28 cellular contexts compared by ENCODE assay signal in genomic region chr12:60724475-60724874, GRCh38.
"Had no signal": no experiment of that assay in that cellular context is flagged by ENCODE, and none has a peak within 500 bp of the region (broad histone marks: within the 10 kb centered on the region; RNA-seq: fewer than 3 reads in every experiment).

No MANE protein-coding gene starts in this region.

- H3K4me1 ChIP-seq: neural progenitor cell, parathyroid adenoma, psoas muscle, right lobe of liver, spleen, suprapubic skin, testis, tibial artery, transverse colon, upper lobe of right lung, uterus had no signal

- H3K9ac ChIP-seq: neural progenitor cell, parathyroid adenoma had no signal

- H3K4me2 ChIP-seq: neural progenitor cell, smooth muscle cell had no signal

- H3K79me2 ChIP-seq: parathyroid adenoma had no signal

- DNase-seq: natural killer cell; occipital lobe; ovary; posterior cingulate gyrus; psoas muscle; right cardiac atrium; right lobe of liver; spleen; stimulated activated CD4-positive, alpha-beta T cell treated with anti-CD3 and anti-CD28 coated beads, Interleukin-12 subunit alpha, Interleukin-12 subunit beta, amount 100 ng/mL, for 4 hours; stimulated activated CD4-positive, alpha-beta T cell treated with anti-CD3 and anti-CD28 coated beads, Interleukin-1b, Interleukin-23, amount 100 ng/mL, for 48 hours; stimulated activated CD4-positive, alpha-beta T cell treated with anti-CD3 and anti-CD28 coated beads, Interleukin-4, amount 100 ng/mL, for 1 hour; stimulated activated CD4-positive, alpha-beta T cell treated with anti-CD3 and anti-CD28 coated beads, Interleukin-4, amount 100 ng/mL, for 4 hours; stimulated activated CD8-positive, alpha-beta memory T cell treated with anti-CD3 and anti-CD28 coated beads, Interleukin-4, amount 100 ng/mL, for 48 hours; stimulated activated naive CD4-positive, alpha-beta T cell; stimulated activated naive CD8-positive, alpha-beta T cell treated with anti-CD3 and anti-CD28 coated beads, Interleukin-15, amount 100 ng/mL, for 72 hours; stimulated activated naive CD8-positive, alpha-beta T cell treated with anti-CD3 and anti-CD28 coated beads, Interleukin-15, Interleukin-2, amounts not matched to agents 100 U/mL and 50 U/mL, for 24 hours; substantia nigra; testis; tibial artery; transverse colon; upper lobe of right lung; uterus had no signal

- H3K36me3 ChIP-seq: neural progenitor cell, ovary, right lobe of liver, spleen, suprapubic skin, tibial artery, transverse colon, upper lobe of right lung, uterus had no signal

- H3K4me3 ChIP-seq: neural progenitor cell, ovary, psoas muscle, right lobe of liver, skin epidermis, smooth muscle cell, spleen, suprapubic skin, testis, tibial artery, transverse colon, upper lobe of right lung, uterus had no signal

- H2AFZ ChIP-seq: neural progenitor cell, parathyroid adenoma had no signal

- H3K9me3 ChIP-seq: ovary, right lobe of liver, suprapubic skin, testis, tibial artery, transverse colon, upper lobe of right lung, uterus had no signal

- H3K27me3 ChIP-seq: neural progenitor cell, ovary, right lobe of liver, spleen, suprapubic skin, testis, tibial artery, transverse colon, upper lobe of right lung, uterus had no signal

- H3K27ac ChIP-seq: neural progenitor cell, ovary, parathyroid adenoma, psoas muscle, right lobe of liver, skin epidermis, spleen, suprapubic skin, testis, tibial artery, transverse colon, upper lobe of right lung, uterus had no signal

- ATAC-seq: natural killer cell; psoas muscle; right cardiac atrium; right lobe of liver; stimulated activated memory B cell treated with anti-CD40 and anti-IgM and Interleukin-4, amounts not matched to agents 10 μg/mL and 1 μg/mL and 100 μg/mL, for 72 hours; stimulated activated naive CD8-positive, alpha-beta T cell treated with anti-CD3 and anti-CD28 coated beads, Interleukin-15, amount 100 ng/mL, for 72 hours; stimulated activated naive CD8-positive, alpha-beta T cell treated with anti-CD3 and anti-CD28 coated beads, Interleukin-15, Interleukin-2, amounts not matched to agents 100 U/mL and 50 U/mL, for 24 hours; upper lobe of right lung had no signal
